ENCODE assay signal across 12 cellular contexts in the genomic region with DNA sequence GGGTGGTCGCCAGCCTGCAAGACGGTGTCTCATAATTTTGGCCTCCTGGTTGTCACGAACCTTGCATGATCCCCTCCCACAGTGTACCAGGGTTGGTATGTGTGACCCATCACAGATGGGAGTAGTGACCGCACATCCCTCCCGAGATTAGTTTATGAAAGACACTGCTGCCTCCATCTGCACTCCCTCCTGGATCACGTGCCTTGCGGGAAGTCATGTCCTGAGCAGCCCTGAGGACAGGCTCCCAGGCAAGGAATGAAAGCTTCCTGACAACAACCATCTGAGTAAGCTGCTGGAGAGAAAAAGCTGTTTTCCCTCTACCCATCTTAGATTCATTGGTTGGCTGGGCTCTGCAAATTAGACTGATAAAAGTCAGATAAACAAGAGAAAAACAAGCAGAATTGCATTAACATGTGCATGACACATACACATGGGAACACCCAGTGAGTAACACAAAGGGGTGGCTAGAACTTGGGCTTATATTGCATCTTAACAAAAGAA. TPM values are rescaled to one million over a fixed set of nuclear protein-coding genes. Genes with fewer than 3 reads are reported as not detected.
DNase-seq lines count a peak whose midpoint lies in the region; ATAC-seq and TF ChIP-seq lines count a peak whose summit lies in the region.
"Had no signal": no experiment of that assay in that cellular context is flagged by ENCODE, and none has a peak within 500 bp of the region (broad histone marks: within the 10 kb centered on the region; RNA-seq: fewer than 3 reads in every experiment).

No MANE protein-coding gene starts in this region.

- no peak overlapping the region for H3K23ac ChIP-seq in mesenchymal stem cell (ENCODE audit: low read length in 2 of 2)

- H3K14ac ChIP-seq in mesenchymal stem cell (ENCODE audit: low read length in 2 of 2) = no peak overlapping the region

- 56% methylated on average over 7 of the region's 7 CpGs for WGBS in mesenchymal stem cell

- no peak for TF ChIP-seq POLR2A in uterus (IDR thresholded peaks at IDR 0.05)

- H2AK5ac ChIP-seq in mesenchymal stem cell (ENCODE audit: low read length, severe bottlenecking) = no peak overlapping the region

- no peak overlapping the region for H3K4ac ChIP-seq in mesenchymal stem cell (ENCODE audit: low read depth in 1 of 2, low read length in 2 of 2)

- no peak overlapping the region for H2BK12ac ChIP-seq in mesenchymal stem cell (ENCODE audit: low read length in 2 of 2)

- H3K4me1 ChIP-seq in mesenchymal stem cell (ENCODE audit: control insufficient read depth, insufficient read depth, low read depth, low read length) = peaks cover 8% of the 10 kb centered on the region
- H3K4me1 ChIP-seq in uterus = peaks cover 6 to 17% of the 10 kb centered on the region in 2 donors

- H4K91ac ChIP-seq in mesenchymal stem cell (ENCODE audit: low read length) = peak overlapping the region; percentile 4

- H3K9ac ChIP-seq in mesenchymal stem cell (ENCODE audit: low read length) = peak overlapping the region; percentile 87

- no peak for TF ChIP-seq CTCF in uterus (IDR thresholded peaks at IDR 0.05)

- DNase-seq in NCI-H82 (lab: John Stamatoyannopoulos, UW) = peak; percentile 4
- DNase-seq in NCI-H82 treated with DMSO at 0.1 percent for 48 hours (lab: John Stamatoyannopoulos, UW; ENCODE audit: unreplicated experiment) = no peak
- peak; percentile 92 for DNase-seq in mesenchymal stem cell
- DNase-seq in uterus = peak; percentile 76 to 86
- DNase-seq in NCI-H1105 treated with DMSO at 0.1 percent for 48 hours (lab: John Stamatoyannopoulos, UW) = no peak
- DNase-seq in NCI-H1694 (lab: John Stamatoyannopoulos, UW) = no peak
- DNase-seq: NCI-H187 had no signal

- H3K27ac ChIP-seq in mesenchymal stem cell (ENCODE audit: low read length, poor library complexity, severe bottlenecking) (no peak overlapping the region), uterus (peak overlapping the region; percentile 75 to 81)
- H3K27ac ChIP-seq: 22Rv1, RWPE1 had no signal

- no peak overlapping the region for H2BK15ac ChIP-seq in mesenchymal stem cell (ENCODE audit: low read depth, poor library complexity, severe bottlenecking)

- no peaks in the 10 kb centered on the region for H3K79me1 ChIP-seq in mesenchymal stem cell (replicated peaks; ENCODE audit: low read length, poor library complexity, severe bottlenecking)

- H3K4me3 ChIP-seq in mesenchymal stem cell (ENCODE audit: insufficient read depth in 1 of 2, low read depth in 1 of 2, low read length in 2 of 2) (peak overlapping the region in 1 of 2 experiments; percentile 27), uterus (no peak overlapping the region)

- intact Hi-C loops in uterus (cut with DNase I; ENCODE audit: low total_unique reads) = no loop called here

- peaks cover 0 to 4% of the 10 kb centered on the region in 2 experiments for H3K27me3 ChIP-seq in mesenchymal stem cell (ENCODE audit: control insufficient read depth in 1 of 2, insufficient read depth in 1 of 2, low read length in 2 of 2)
- H3K27me3 ChIP-seq in uterus = no peaks in the 10 kb centered on the region

- no peak overlapping the region for H3K4me2 ChIP-seq in mesenchymal stem cell (ENCODE audit: low read length, poor library complexity, severe bottlenecking)

- H4K8ac ChIP-seq in mesenchymal stem cell (ENCODE audit: low read length) = peak overlapping the region; percentile 69

- no peaks in the 10 kb centered on the region for H3K36me3 ChIP-seq in mesenchymal stem cell (ENCODE audit: control insufficient read depth in 1 of 2, insufficient read depth in 2 of 2, low read depth in 1 of 2, low read length in 2 of 2)
- H3K36me3 ChIP-seq in uterus = no peaks in the 10 kb centered on the region

- no peak overlapping the region for H2BK120ac ChIP-seq in mesenchymal stem cell (ENCODE audit: low read depth, low read length)

- peak overlapping the region; percentile 1 to 7 for H3K18ac ChIP-seq in mesenchymal stem cell (ENCODE audit: low read depth in 1 of 2, low read length in 2 of 2)

- H3K9me3 ChIP-seq in mesenchymal stem cell (ENCODE audit: control insufficient read depth, low read length) = no peaks in the 10 kb centered on the region
- H3K9me3 ChIP-seq in uterus = no peaks in the 10 kb centered on the region

- H2BK5ac ChIP-seq in mesenchymal stem cell (ENCODE audit: low read depth, low read length, poor library complexity, severe bottlenecking) = no peak overlapping the region

- H2AFZ ChIP-seq in mesenchymal stem cell (ENCODE audit: low read depth, low read length) = no peak overlapping the region

- ATAC-seq in esophagus mucosa = peak; percentile 42
- no peak for ATAC-seq in HG02763 (IDR thresholded peaks at IDR 0.05; ENCODE audit: unreplicated experiment)

RNA-seq across cellular contexts. Expression of a gene that starts 14.4 kb away (rescaled TPM):
- 0.36 TPM for total RNA-seq in esophagus mucosa
- 79.7 TPM for polyA plus RNA-seq in mesenchymal stem cell (2013, experiment 1 of 2)
- 80.3 TPM for polyA plus RNA-seq in mesenchymal stem cell (2013, experiment 2 of 2)
- 100 to 1,000 TPM in 1 of 4 donors, 10 to 100 TPM in 3; 26.8 to 172 (median 53.6) TPM for total RNA-seq in uterus
- total RNA-seq: G401 had no signal

Comparison
In these comparisons a context has a peak if more than half of its experiments do, and no peak if none do; other contexts are left out.
1. DNase-seq: peak in NCI-H82 (single experiment), mesenchymal stem cell (single experiment) and uterus (2 of 2); none in NCI-H82 treated with DMSO at 0.1 percent for 48 hours (single experiment), NCI-H1105 treated with DMSO at 0.1 percent for 48 hours (single experiment) and NCI-H1694 (single experiment).
2. RNA of a gene that starts 14.4 kb away (total RNA-seq): 26.8 to 172 TPM in uterus; 0.36 TPM in esophagus mucosa (single experiment); every median in the first group is over 10 times any median in the second.